In the genomic region with DNA sequence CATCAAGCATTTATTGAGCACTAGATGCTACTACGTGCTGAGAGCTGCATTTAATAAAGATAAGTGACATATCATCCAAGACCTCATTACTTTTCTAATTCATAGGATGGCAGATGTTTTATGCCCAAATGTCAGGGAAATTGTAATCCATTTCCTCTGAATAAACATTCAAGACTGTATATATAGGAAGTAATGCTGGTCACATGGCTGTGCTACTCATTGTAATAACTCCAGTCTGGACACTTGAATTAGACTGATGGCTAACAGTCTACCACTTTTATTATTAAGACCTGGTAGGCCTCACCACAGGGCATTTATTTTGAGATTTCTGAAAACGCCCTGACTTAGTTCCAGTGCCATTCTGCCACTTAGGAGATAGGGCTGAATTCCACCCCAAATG, we compare ENCODE assay signal across 2 cellular contexts.
TF ChIP-seq lines count a peak whose summit lies in the region.

No MANE protein-coding gene starts in this region.

TF ChIP-seq in SK-N-SH, 30 proteins besides CTCF, POLR2A, EP300 and RAD21:
- TF ChIP-seq, protein P1, sequence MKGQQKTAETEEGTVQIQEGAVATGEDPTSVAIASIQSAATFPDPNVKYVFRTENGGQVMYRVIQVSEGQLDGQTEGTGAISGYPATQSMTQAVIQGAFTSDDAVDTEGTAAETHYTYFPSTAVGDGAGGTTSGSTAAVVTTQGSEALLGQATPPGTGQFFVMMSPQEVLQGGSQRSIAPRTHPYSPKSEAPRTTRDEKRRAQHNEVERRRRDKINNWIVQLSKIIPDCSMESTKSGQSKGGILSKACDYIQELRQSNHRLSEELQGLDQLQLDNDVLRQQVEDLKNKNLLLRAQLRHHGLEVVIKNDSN (IDR thresholded peaks at IDR 0.05; ENCODE audit: borderline replicate concordance, low read depth): no peak
- TF ChIP-seq RFX5 (IDR thresholded peaks at IDR 0.05; ENCODE audit: low read length) (no peak), TAF1 (IDR thresholded peaks at IDR 0.05; ENCODE audit: borderline replicate concordance, low read depth, low read length) (no peak), FOXM1 (IDR thresholded peaks at IDR 0.05; ENCODE audit: low read depth) (no peak), NRF1 (IDR thresholded peaks at IDR 0.05; ENCODE audit: low read depth, low read length) (no peak), SIN3A (IDR thresholded peaks at IDR 0.05; ENCODE audit: borderline replicate concordance, low read depth, low read length) (no peak), TCF12 (IDR thresholded peaks at IDR 0.05) (no peak), EZH2phosphoT487 (IDR thresholded peaks at IDR 0.05; ENCODE audit: borderline replicate concordance, low read depth) (no peak), POLR2AphosphoS5 (IDR thresholded peaks at IDR 0.05; ENCODE audit: low read depth, low read length) (no peak)
- TF ChIP-seq, protein P2, sequence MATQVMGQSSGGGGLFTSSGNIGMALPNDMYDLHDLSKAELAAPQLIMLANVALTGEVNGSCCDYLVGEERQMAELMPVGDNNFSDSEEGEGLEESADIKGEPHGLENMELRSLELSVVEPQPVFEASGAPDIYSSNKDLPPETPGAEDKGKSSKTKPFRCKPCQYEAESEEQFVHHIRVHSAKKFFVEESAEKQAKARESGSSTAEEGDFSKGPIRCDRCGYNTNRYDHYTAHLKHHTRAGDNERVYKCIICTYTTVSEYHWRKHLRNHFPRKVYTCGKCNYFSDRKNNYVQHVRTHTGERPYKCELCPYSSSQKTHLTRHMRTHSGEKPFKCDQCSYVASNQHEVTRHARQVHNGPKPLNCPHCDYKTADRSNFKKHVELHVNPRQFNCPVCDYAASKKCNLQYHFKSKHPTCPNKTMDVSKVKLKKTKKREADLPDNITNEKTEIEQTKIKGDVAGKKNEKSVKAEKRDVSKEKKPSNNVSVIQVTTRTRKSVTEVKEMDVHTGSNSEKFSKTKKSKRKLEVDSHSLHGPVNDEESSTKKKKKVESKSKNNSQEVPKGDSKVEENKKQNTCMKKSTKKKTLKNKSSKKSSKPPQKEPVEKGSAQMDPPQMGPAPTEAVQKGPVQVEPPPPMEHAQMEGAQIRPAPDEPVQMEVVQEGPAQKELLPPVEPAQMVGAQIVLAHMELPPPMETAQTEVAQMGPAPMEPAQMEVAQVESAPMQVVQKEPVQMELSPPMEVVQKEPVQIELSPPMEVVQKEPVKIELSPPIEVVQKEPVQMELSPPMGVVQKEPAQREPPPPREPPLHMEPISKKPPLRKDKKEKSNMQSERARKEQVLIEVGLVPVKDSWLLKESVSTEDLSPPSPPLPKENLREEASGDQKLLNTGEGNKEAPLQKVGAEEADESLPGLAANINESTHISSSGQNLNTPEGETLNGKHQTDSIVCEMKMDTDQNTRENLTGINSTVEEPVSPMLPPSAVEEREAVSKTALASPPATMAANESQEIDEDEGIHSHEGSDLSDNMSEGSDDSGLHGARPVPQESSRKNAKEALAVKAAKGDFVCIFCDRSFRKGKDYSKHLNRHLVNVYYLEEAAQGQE (IDR thresholded peaks at IDR 0.05; ENCODE audit: low read depth, low read length): no peak
- TF ChIP-seq, protein P3, sequence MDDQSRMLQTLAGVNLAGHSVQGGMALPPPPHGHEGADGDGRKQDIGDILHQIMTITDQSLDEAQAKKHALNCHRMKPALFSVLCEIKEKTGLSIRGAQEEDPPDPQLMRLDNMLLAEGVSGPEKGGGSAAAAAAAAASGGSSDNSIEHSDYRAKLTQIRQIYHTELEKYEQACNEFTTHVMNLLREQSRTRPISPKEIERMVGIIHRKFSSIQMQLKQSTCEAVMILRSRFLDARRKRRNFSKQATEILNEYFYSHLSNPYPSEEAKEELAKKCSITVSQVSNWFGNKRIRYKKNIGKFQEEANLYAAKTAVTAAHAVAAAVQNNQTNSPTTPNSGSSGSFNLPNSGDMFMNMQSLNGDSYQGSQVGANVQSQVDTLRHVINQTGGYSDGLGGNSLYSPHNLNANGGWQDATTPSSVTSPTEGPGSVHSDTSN (IDR thresholded peaks at IDR 0.05): no peak

TF ChIP-seq in SK-N-SH treated with all-trans-retinoic acid at 6 μM for 48 hours, 23 proteins besides CTCF, POLR2A, EP300 and RAD21:
- TF ChIP-seq, protein P4, sequence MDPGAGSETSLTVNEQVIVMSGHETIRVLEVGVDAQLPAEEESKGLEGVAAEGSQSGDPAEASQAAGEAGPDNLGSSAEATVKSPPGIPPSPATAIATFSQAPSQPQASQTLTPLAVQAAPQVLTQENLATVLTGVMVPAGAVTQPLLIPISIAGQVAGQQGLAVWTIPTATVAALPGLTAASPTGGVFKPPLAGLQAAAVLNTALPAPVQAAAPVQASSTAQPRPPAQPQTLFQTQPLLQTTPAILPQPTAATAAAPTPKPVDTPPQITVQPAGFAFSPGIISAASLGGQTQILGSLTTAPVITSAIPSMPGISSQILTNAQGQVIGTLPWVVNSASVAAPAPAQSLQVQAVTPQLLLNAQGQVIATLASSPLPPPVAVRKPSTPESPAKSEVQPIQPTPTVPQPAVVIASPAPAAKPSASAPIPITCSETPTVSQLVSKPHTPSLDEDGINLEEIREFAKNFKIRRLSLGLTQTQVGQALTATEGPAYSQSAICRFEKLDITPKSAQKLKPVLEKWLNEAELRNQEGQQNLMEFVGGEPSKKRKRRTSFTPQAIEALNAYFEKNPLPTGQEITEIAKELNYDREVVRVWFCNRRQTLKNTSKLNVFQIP (CRISPR knock-in tag; IDR thresholded peaks at IDR 0.05; ENCODE audit: borderline replicate concordance, low read depth): no peak
- TF ChIP-seq, protein P5, sequence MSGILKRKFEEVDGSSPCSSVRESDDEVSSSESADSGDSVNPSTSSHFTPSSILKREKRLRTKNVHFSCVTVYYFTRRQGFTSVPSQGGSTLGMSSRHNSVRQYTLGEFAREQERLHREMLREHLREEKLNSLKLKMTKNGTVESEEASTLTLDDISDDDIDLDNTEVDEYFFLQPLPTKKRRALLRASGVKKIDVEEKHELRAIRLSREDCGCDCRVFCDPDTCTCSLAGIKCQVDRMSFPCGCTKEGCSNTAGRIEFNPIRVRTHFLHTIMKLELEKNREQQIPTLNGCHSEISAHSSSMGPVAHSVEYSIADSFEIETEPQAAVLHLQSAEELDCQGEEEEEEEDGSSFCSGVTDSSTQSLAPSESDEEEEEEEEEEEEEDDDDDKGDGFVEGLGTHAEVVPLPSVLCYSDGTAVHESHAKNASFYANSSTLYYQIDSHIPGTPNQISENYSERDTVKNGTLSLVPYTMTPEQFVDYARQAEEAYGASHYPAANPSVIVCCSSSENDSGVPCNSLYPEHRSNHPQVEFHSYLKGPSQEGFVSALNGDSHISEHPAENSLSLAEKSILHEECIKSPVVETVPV (CRISPR knock-in tag; IDR thresholded peaks at IDR 0.05): no peak
- TF ChIP-seq ZFP3 (CRISPR knock-in tag; IDR thresholded peaks at IDR 0.05) (no peak), ESRRG (CRISPR knock-in tag; IDR thresholded peaks at IDR 0.05) (no peak)
- TF ChIP-seq, protein P6, sequence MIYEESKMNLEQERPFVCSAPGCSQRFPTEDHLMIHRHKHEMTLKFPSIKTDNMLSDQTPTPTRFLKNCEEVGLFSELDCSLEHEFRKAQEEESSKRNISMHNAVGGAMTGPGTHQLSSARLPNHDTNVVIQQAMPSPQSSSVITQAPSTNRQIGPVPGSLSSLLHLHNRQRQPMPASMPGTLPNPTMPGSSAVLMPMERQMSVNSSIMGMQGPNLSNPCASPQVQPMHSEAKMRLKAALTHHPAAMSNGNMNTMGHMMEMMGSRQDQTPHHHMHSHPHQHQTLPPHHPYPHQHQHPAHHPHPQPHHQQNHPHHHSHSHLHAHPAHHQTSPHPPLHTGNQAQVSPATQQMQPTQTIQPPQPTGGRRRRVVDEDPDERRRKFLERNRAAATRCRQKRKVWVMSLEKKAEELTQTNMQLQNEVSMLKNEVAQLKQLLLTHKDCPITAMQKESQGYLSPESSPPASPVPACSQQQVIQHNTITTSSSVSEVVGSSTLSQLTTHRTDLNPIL (CRISPR knock-in tag; IDR thresholded peaks at IDR 0.05; ENCODE audit: low read depth): no peak
- TF ChIP-seq, protein P7, sequence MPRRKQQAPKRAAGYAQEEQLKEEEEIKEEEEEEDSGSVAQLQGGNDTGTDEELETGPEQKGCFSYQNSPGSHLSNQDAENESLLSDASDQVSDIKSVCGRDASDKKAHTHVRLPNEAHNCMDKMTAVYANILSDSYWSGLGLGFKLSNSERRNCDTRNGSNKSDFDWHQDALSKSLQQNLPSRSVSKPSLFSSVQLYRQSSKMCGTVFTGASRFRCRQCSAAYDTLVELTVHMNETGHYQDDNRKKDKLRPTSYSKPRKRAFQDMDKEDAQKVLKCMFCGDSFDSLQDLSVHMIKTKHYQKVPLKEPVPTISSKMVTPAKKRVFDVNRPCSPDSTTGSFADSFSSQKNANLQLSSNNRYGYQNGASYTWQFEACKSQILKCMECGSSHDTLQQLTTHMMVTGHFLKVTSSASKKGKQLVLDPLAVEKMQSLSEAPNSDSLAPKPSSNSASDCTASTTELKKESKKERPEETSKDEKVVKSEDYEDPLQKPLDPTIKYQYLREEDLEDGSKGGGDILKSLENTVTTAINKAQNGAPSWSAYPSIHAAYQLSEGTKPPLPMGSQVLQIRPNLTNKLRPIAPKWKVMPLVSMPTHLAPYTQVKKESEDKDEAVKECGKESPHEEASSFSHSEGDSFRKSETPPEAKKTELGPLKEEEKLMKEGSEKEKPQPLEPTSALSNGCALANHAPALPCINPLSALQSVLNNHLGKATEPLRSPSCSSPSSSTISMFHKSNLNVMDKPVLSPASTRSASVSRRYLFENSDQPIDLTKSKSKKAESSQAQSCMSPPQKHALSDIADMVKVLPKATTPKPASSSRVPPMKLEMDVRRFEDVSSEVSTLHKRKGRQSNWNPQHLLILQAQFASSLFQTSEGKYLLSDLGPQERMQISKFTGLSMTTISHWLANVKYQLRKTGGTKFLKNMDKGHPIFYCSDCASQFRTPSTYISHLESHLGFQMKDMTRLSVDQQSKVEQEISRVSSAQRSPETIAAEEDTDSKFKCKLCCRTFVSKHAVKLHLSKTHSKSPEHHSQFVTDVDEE (CRISPR knock-in tag; IDR thresholded peaks at IDR 0.05): no peak
